Comparison of ENCODE assay signal across 8 cellular contexts in genomic region chrX:103376979-103377324, GRCh38. TPM values are rescaled to one million over a fixed set of nuclear protein-coding genes. Genes with fewer than 3 reads are reported as not detected.
DNase-seq lines count a peak whose midpoint lies in the region; ATAC-seq, FAIRE-seq and TF ChIP-seq lines count a peak whose summit lies in the region.

No MANE protein-coding gene starts in this region.

- no peak overlapping the region for H2BK5ac ChIP-seq in mesenchymal stem cell (ENCODE audit: low read depth, low read length, poor library complexity, severe bottlenecking)

- no peaks in the 10 kb centered on the region for H3K27me3 ChIP-seq in OCI-LY3 (ENCODE audit: low read depth, low read length)
- no peaks in the 10 kb centered on the region for H3K27me3 ChIP-seq in mesenchymal stem cell (ENCODE audit: control insufficient read depth in 1 of 2, insufficient read depth in 1 of 2, low read length in 2 of 2)

- H3K4me1 ChIP-seq in OCI-LY3 (ENCODE audit: low read length): peaks cover 5% of the 10 kb centered on the region
- peaks cover 3% of the 10 kb centered on the region for H3K4me1 ChIP-seq in mesenchymal stem cell (ENCODE audit: control insufficient read depth, insufficient read depth, low read depth, low read length)

- WGBS in mesenchymal stem cell: 0% methylated on average over 2 of the region's 19 CpGs

- H3K9me3 ChIP-seq in OCI-LY3 (ENCODE audit: insufficient read depth, low read length): no peaks in the 10 kb centered on the region
- H3K9me3 ChIP-seq in mesenchymal stem cell (ENCODE audit: control insufficient read depth, low read length): no peaks in the 10 kb centered on the region

- H3K36me3 Mint-ChIP-seq in dendritic cell treated with granulocyte-macrophage colony-stimulating factor and Interleukin-4, amounts not matched to agents 40 ng/mL and 50 ng/mL, for 4 days (ENCODE audit: low read depth): no peaks in the 10 kb centered on the region

- peak overlapping the region; percentile 89 for H2BK120ac ChIP-seq in mesenchymal stem cell (ENCODE audit: low read depth, low read length)

- H3K9me3 Mint-ChIP-seq in dendritic cell treated with granulocyte-macrophage colony-stimulating factor and Interleukin-4, amounts not matched to agents 40 ng/mL and 50 ng/mL, for 4 days: no peaks in the 10 kb centered on the region

- intact Hi-C loops in dendritic cell treated with granulocyte-macrophage colony-stimulating factor and Interleukin-4, amounts not matched to agents 40 ng/mL and 50 ng/mL, for 4 days (cut with micrococcal nuclease): no loop called here

- H4K20me1 ChIP-seq in OCI-LY3 (ENCODE audit: insufficient read depth, low read length): no peaks in the 10 kb centered on the region

- H3K9ac ChIP-seq in OCI-LY3 (ENCODE audit: low read length): peak overlapping the region; percentile 81
- H3K9ac ChIP-seq in mesenchymal stem cell (ENCODE audit: low read length): peak overlapping the region; percentile 89

- peak overlapping the region; percentile 45; the same call in 1 of the 2 replicates for H2AFZ ChIP-seq in OCI-LY3 (ENCODE audit: low read depth, low read length)
- H2AFZ ChIP-seq in mesenchymal stem cell (ENCODE audit: low read depth, low read length): no peak overlapping the region

- H3K14ac ChIP-seq in mesenchymal stem cell (ENCODE audit: low read length in 2 of 2): no peak overlapping the region

- no peak overlapping the region for H3K4ac ChIP-seq in mesenchymal stem cell (ENCODE audit: low read depth in 1 of 2, low read length in 2 of 2)

- H3K4me3 Mint-ChIP-seq in dendritic cell treated with granulocyte-macrophage colony-stimulating factor and Interleukin-4, amounts not matched to agents 40 ng/mL and 50 ng/mL, for 4 days: peak overlapping the region; percentile 55

- H3K4me3 ChIP-seq in OCI-LY3 (ENCODE audit: low read length): peak overlapping the region; percentile 84
- peak overlapping the region; percentile 77 to 78 for H3K4me3 ChIP-seq in mesenchymal stem cell (ENCODE audit: insufficient read depth in 1 of 2, low read depth in 1 of 2, low read length in 2 of 2)

- no peak overlapping the region for H2AK5ac ChIP-seq in mesenchymal stem cell (ENCODE audit: low read length, severe bottlenecking)

- peaks cover 13% of the 10 kb centered on the region for H3K79me2 ChIP-seq in OCI-LY3 (ENCODE audit: low read length)

- no peaks in the 10 kb centered on the region for H3K79me1 ChIP-seq in mesenchymal stem cell (replicated peaks; ENCODE audit: low read length, poor library complexity, severe bottlenecking)

- peak overlapping the region; percentile 90 for H3K4me2 ChIP-seq in OCI-LY3 (ENCODE audit: low read length)
- H3K4me2 ChIP-seq in mesenchymal stem cell (ENCODE audit: low read length, poor library complexity, severe bottlenecking): peak overlapping the region; percentile 28

- no peak overlapping the region for H3K23ac ChIP-seq in mesenchymal stem cell (ENCODE audit: low read length in 2 of 2)

- H3K27me3 Mint-ChIP-seq in dendritic cell treated with granulocyte-macrophage colony-stimulating factor and Interleukin-4, amounts not matched to agents 40 ng/mL and 50 ng/mL, for 4 days: peaks cover 5% of the 10 kb centered on the region

- ATAC-seq in GM21515 (IDR thresholded peaks at IDR 0.05; ENCODE audit: unreplicated experiment) (no peak), HG02870 (IDR thresholded peaks at IDR 0.05; ENCODE audit: unreplicated experiment) (no peak)

- no peak for FAIRE-seq in urothelium cell line (lab: Jason Lieb, UNC)

- no peak overlapping the region for H4K91ac ChIP-seq in mesenchymal stem cell (ENCODE audit: low read length)

- H3K36me3 ChIP-seq in OCI-LY3 (replicated peaks; ENCODE audit: low read depth, low read length) (peaks cover 8% of the 10 kb centered on the region), mesenchymal stem cell (ENCODE audit: control insufficient read depth in 1 of 2, insufficient read depth in 2 of 2, low read depth in 1 of 2, low read length in 2 of 2) (peaks cover 0 to 4% of the 10 kb centered on the region in 2 experiments)

- no peak overlapping the region for H3K27ac ChIP-seq in OCI-LY3 (ENCODE audit: low read length)
- peak overlapping the region; percentile 40 for H3K27ac ChIP-seq in mesenchymal stem cell (ENCODE audit: low read length, poor library complexity, severe bottlenecking)

- H3K18ac ChIP-seq in mesenchymal stem cell (ENCODE audit: low read depth in 1 of 2, low read length in 2 of 2): peak overlapping the region in 1 of 2 experiments; percentile 46

- DNase-seq in NCI-H2029 (lab: John Stamatoyannopoulos, UW) (peak; percentile 25), NCI-H2029 treated with DMSO at 0.1 percent for 48 hours (lab: John Stamatoyannopoulos, UW) (no peak), mesenchymal stem cell (peak; percentile 30), urothelium cell line (ENCODE audit: low spot score) (peak; percentile 5)

- no peak overlapping the region for H4K8ac ChIP-seq in mesenchymal stem cell (ENCODE audit: low read length)

- no peak overlapping the region for H2BK12ac ChIP-seq in mesenchymal stem cell (ENCODE audit: low read length in 2 of 2)

- TF ChIP-seq CTCF in OCI-LY3 (IDR thresholded peaks at IDR 0.05; ENCODE audit: low read depth, low read length): no peak

- no peak overlapping the region for H2BK15ac ChIP-seq in mesenchymal stem cell (ENCODE audit: low read depth, poor library complexity, severe bottlenecking)

- H3K4me1 Mint-ChIP-seq in dendritic cell treated with granulocyte-macrophage colony-stimulating factor and Interleukin-4, amounts not matched to agents 40 ng/mL and 50 ng/mL, for 4 days (ENCODE audit: low read depth): peaks cover 6% of the 10 kb centered on the region

- H3K27ac Mint-ChIP-seq in dendritic cell treated with granulocyte-macrophage colony-stimulating factor and Interleukin-4, amounts not matched to agents 40 ng/mL and 50 ng/mL, for 4 days: no peak overlapping the region

RNA-seq across cellular contexts. Expression of gene BEX3, which starts 0.6 kb away (rescaled TPM):
- 431 TPM for polyA plus RNA-seq in mesenchymal stem cell (2013, experiment 1 of 2)
- 447 TPM for polyA plus RNA-seq in mesenchymal stem cell (2013, experiment 2 of 2)

RNA-seq across cellular contexts. Expression of gene TCEAL9, which starts 20.6 kb away (rescaled TPM):
- polyA plus RNA-seq in mesenchymal stem cell (2013, experiment 1 of 2): 324 TPM
- polyA plus RNA-seq in mesenchymal stem cell (2013, experiment 2 of 2): 335 TPM

RNA-seq across cellular contexts. Expression of gene TCEAL7, which starts 46.9 kb away (rescaled TPM):
- polyA plus RNA-seq in mesenchymal stem cell (2013, experiment 1 of 2): 0.54 TPM
- 0.33 TPM for polyA plus RNA-seq in mesenchymal stem cell (2013, experiment 2 of 2)
